ENCODE assay signal across 10 cellular contexts in the genomic region with DNA sequence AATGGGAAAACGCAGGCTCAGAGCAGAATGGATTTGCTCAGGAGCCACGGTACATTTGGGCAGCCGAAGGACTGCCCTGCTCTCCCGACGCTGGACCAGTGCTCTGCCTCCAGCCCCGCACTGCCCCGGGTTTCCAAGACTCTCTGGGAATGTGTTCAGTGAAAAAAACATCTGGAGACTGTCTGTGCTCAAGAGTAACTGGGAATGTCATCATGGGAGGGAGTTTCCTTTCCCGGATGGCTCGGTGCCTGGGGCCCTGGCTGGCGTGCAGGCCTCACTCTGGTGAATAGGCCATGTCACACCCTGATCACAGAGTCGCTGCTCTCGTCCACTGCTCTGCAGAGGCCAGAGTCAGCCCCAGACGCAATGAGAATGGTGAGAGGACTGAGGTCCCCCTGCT. TPM values are rescaled to one million over a fixed set of nuclear protein-coding genes. Genes with fewer than 3 reads are reported as not detected.
A peak's percentile ranks its signal among the peaks of the same experiment; 100 is the strongest.
DNase-seq lines count a peak whose midpoint lies in the region; ATAC-seq, FAIRE-seq and TF ChIP-seq lines count a peak whose summit lies in the region.
"Had no signal": no experiment of that assay in that cellular context is flagged by ENCODE, and none has a peak within 500 bp of the region (broad histone marks: within the 10 kb centered on the region; RNA-seq: fewer than 3 reads in every experiment).

No MANE protein-coding gene starts in this region.

- H3K27ac Mint-ChIP-seq in endothelial cell (ENCODE audit: unreplicated experiment): no peak overlapping the region

- WGBS in esophagus muscularis mucosa: 12% methylated on average over 8 of the region's 13 CpGs
- WGBS in mesenchymal stem cell: 39% methylated on average over 13 of the region's 13 CpGs
- WGBS in suprapubic skin: 29% methylated on average over 11 of the region's 13 CpGs

- H3K9ac ChIP-seq in mesenchymal stem cell (ENCODE audit: low read length): peak overlapping the region; percentile 90

- ATAC-seq in GM21390 (IDR thresholded peaks at IDR 0.05; ENCODE audit: unreplicated experiment): no peak

- H3K4ac ChIP-seq in mesenchymal stem cell (ENCODE audit: low read depth in 1 of 2, low read length in 2 of 2): peak overlapping the region; percentile 12 to 94

- peak overlapping the region in 1 of 2 experiments; percentile 63 for H2BK12ac ChIP-seq in mesenchymal stem cell (ENCODE audit: low read length in 2 of 2)

- peak overlapping the region; percentile 55 for H2AFZ ChIP-seq in mesenchymal stem cell (ENCODE audit: low read depth, low read length)

- H4K8ac ChIP-seq in mesenchymal stem cell (ENCODE audit: low read length): peak overlapping the region; percentile 99

- TF ChIP-seq EP300 in esophagus muscularis mucosa (IDR thresholded peaks at IDR 0.05) (no peak), suprapubic skin (IDR thresholded peaks at IDR 0.05) (no peak)

- peak overlapping the region; percentile 77 to 82 for H3K18ac ChIP-seq in mesenchymal stem cell (ENCODE audit: low read depth in 1 of 2, low read length in 2 of 2)

- no peak for FAIRE-seq in D721Med (lab: Jason Lieb, UNC)

- intact Hi-C loops in esophagus muscularis mucosa (cut with DNase I): no loop called here

- H3K4me3 Mint-ChIP-seq in endothelial cell (ENCODE audit: unreplicated experiment): no peak overlapping the region

- H3K9me3 ChIP-seq in esophagus muscularis mucosa (no peaks in the 10 kb centered on the region), mesenchymal stem cell (ENCODE audit: control insufficient read depth, low read length) (no peaks in the 10 kb centered on the region), suprapubic skin (no peaks in the 10 kb centered on the region)

- no peaks in the 10 kb centered on the region for H3K27me3 ChIP-seq in esophagus muscularis mucosa
- H3K27me3 ChIP-seq in mesenchymal stem cell (ENCODE audit: control insufficient read depth in 1 of 2, insufficient read depth in 1 of 2, low read length in 2 of 2): peaks cover 0 to 9% of the 10 kb centered on the region in 2 experiments
- H3K27me3 ChIP-seq in suprapubic skin: no peaks in the 10 kb centered on the region

- DNase-seq in LHCN-M2 (ENCODE audit: low read depth) (peak; percentile 18), esophagus muscularis mucosa (ENCODE audit: extremely low spot score) (peak; percentile 95), mesenchymal stem cell (peak; percentile 95), suprapubic skin (ENCODE audit: low spot score in 2 of 2) (peak; percentile 92 to 95), endothelial cell (ENCODE audit: low spot score) (no peak), D721Med (ENCODE audit: insufficient read length, low spot score) (no peak), kidney glomerular epithelial cell (lab: John Stamatoyannopoulos, UW) (no peak)
- DNase-seq: activated gamma-delta T cell treated with Interleukin-2 at 50 U/mL for 16 hours, NCI-H1105 had no signal

- H3K23ac ChIP-seq in mesenchymal stem cell (ENCODE audit: low read length in 2 of 2): no peak overlapping the region

- peaks cover 3% of the 10 kb centered on the region for H3K36me3 Mint-ChIP-seq in endothelial cell (ENCODE audit: low read depth, unreplicated experiment)

- H3K14ac ChIP-seq in mesenchymal stem cell (ENCODE audit: low read length in 2 of 2): no peak overlapping the region

- H3K4me3 ChIP-seq in esophagus muscularis mucosa (peak overlapping the region in 3 of 4 donors; percentile 8 to 17 (median 13)), mesenchymal stem cell (ENCODE audit: insufficient read depth in 1 of 2, low read depth in 1 of 2, low read length in 2 of 2) (peak overlapping the region in 1 of 2 experiments; percentile 15), suprapubic skin (no peak overlapping the region)

- H4K91ac ChIP-seq in mesenchymal stem cell (ENCODE audit: low read length): peak overlapping the region; percentile 92

- H2BK15ac ChIP-seq in mesenchymal stem cell (ENCODE audit: low read depth, poor library complexity, severe bottlenecking): peak overlapping the region; percentile 87

- TF ChIP-seq POLR2A in esophagus muscularis mucosa (IDR thresholded peaks at IDR 0.05; ENCODE audit: low read depth) (no peak), suprapubic skin (IDR thresholded peaks at IDR 0.05) (no peak)

- H3K36me3 ChIP-seq in esophagus muscularis mucosa: no peaks in the 10 kb centered on the region
- H3K36me3 ChIP-seq in mesenchymal stem cell (ENCODE audit: control insufficient read depth in 1 of 2, insufficient read depth in 2 of 2, low read depth in 1 of 2, low read length in 2 of 2): no peaks in the 10 kb centered on the region
- no peaks in the 10 kb centered on the region for H3K36me3 ChIP-seq in suprapubic skin

- H2BK5ac ChIP-seq in mesenchymal stem cell (ENCODE audit: low read depth, low read length, poor library complexity, severe bottlenecking): no peak overlapping the region

- H3K27me3 Mint-ChIP-seq in endothelial cell (ENCODE audit: unreplicated experiment): peaks cover 8% of the 10 kb centered on the region

- peaks cover 7% of the 10 kb centered on the region for H3K4me1 Mint-ChIP-seq in endothelial cell (ENCODE audit: unreplicated experiment)

- H3K27ac ChIP-seq in esophagus muscularis mucosa (replicated peaks in 1 of 4) (peak overlapping the region; percentile 84 to 85 (median 84)), mesenchymal stem cell (ENCODE audit: low read length, poor library complexity, severe bottlenecking) (no peak overlapping the region), suprapubic skin (peak overlapping the region; percentile 78)

- no peak overlapping the region for H2AK5ac ChIP-seq in mesenchymal stem cell (ENCODE audit: low read length, severe bottlenecking)

- H3K4me1 ChIP-seq in esophagus muscularis mucosa: peaks cover 32 to 40% (median 33%) of the 10 kb centered on the region in 4 donors
- peaks cover 4% of the 10 kb centered on the region for H3K4me1 ChIP-seq in mesenchymal stem cell (ENCODE audit: control insufficient read depth, insufficient read depth, low read depth, low read length)
- peaks cover 21% of the 10 kb centered on the region for H3K4me1 ChIP-seq in suprapubic skin

- no peak for TF ChIP-seq CTCF in esophagus muscularis mucosa (IDR thresholded peaks at IDR 0.05)
- TF ChIP-seq CTCF in suprapubic skin (IDR thresholded peaks at IDR 0.05): no peak
- TF ChIP-seq CTCF in endothelial cell (IDR thresholded peaks at IDR 0.05; ENCODE audit: unreplicated experiment): no peak
- TF ChIP-seq CTCF in D721Med (IDR thresholded peaks at IDR 0.05; ENCODE audit: insufficient read depth, missing control alignments): no peak

- H3K4me2 ChIP-seq in mesenchymal stem cell (ENCODE audit: low read length, poor library complexity, severe bottlenecking): no peak overlapping the region

- no peaks in the 10 kb centered on the region for H3K79me1 ChIP-seq in mesenchymal stem cell (replicated peaks; ENCODE audit: low read length, poor library complexity, severe bottlenecking)

- H2BK120ac ChIP-seq in mesenchymal stem cell (ENCODE audit: low read depth, low read length): peak overlapping the region; percentile 78

- H3K9me3 Mint-ChIP-seq in endothelial cell (ENCODE audit: unreplicated experiment): no peaks in the 10 kb centered on the region

RNA-seq across cellular contexts. Expression of gene APOL6, which starts 9.8 kb away (rescaled TPM):
- total RNA-seq in LHCN-M2 (2014; rRNA removed) (4.2 and 7.7 TPM in 2 replicates), esophagus muscularis mucosa (10 to 100 TPM; 10.1 to 21.0 (median 12.1) TPM), suprapubic skin (1 to 10 TPM; 3.1 to 8.3 (median 5.1) TPM), endothelial cell (ENCODE audit: unreplicated experiment) (0.23 TPM)
- 1.8 TPM for polyA plus RNA-seq in LHCN-M2 (2012)
- 17.2 TPM for polyA plus RNA-seq in mesenchymal stem cell (2013, experiment 1 of 2)
- 17.2 TPM for polyA plus RNA-seq in mesenchymal stem cell (2013, experiment 2 of 2)

RNA-seq across cellular contexts. Expression of gene MB, which starts 21.3 kb away (rescaled TPM):
- total RNA-seq in LHCN-M2 (2014; rRNA removed) (not detected in 2 replicates), esophagus muscularis mucosa (1 to 10 TPM in 1 of 4 donors, under 1 TPM in 1, not detected in 2; 0.63 to 3.0 TPM), suprapubic skin (10 to 100 TPM in 1 of 4 donors, 1 to 10 TPM in 3; 4.3 to 17.8 (median 9.1) TPM), endothelial cell (ENCODE audit: unreplicated experiment) (not detected)
- polyA plus RNA-seq in LHCN-M2 (2012): not detected
- not detected for polyA plus RNA-seq in mesenchymal stem cell (2013, experiment 1 of 2)
- not detected for polyA plus RNA-seq in mesenchymal stem cell (2013, experiment 2 of 2)

Comparison
In these comparisons a context has a peak if more than half of its experiments do, and no peak if none do; other contexts are left out.
1. DNase-seq: peak in LHCN-M2 (single experiment), esophagus muscularis mucosa (single experiment), mesenchymal stem cell (single experiment) and suprapubic skin (2 of 2); none in endothelial cell (single experiment), D721Med (single experiment) and kidney glomerular epithelial cell (single experiment).